ENCODE assay signal across 7 cellular contexts in the genomic region with DNA sequence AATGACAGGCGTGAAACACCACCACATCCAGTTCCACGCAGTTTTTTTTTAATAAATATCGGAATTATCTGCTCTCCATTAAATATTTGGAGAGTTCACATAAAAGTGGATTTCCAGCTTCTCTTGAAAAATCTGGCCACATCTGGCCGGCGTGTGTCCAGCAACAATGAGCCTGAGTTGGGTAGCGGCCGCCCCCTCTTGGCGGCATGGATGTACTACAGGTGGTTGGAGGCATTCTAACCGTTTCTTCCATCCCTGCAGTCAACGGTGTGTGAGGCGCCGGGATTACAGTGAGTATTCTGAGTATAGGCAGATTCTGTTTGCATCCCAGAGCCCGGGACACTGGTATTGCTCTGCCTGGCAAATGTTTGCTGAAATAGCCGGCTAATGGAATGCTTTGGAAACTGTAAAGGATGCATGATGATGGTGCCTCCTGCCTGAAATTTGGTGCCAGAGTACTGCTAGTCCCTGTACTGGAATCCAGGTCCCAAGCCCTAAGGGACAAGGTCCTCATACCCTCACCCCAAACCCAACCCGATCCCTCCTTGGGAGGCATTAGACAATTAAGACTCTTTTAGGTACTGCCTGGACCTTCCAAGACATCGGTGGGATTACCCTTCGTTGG. TPM values are rescaled to one million over a fixed set of nuclear protein-coding genes. Genes with fewer than 3 reads are reported as not detected.
DNase-seq lines count a peak whose midpoint lies in the region; ATAC-seq and TF ChIP-seq lines count a peak whose summit lies in the region.

No MANE protein-coding gene starts in this region.

- H3K4me1 ChIP-seq in DOHH2 (ENCODE audit: control insufficient read depth, low read length) (peaks cover 73% of the 10 kb centered on the region), aorta (ENCODE audit: control insufficient read depth in 1 of 2, insufficient read depth in 2 of 2, low read length in 2 of 2) (no peaks in the 10 kb centered on the region)

- 17 to 19% methylated on average over 17 of the region's 17 CpGs for WGBS in aorta, 2 donors

- peak overlapping the region; percentile 75 for H3K4me2 ChIP-seq in DOHH2 (ENCODE audit: low read length)

- H3K27me3 ChIP-seq in DOHH2 (ENCODE audit: control insufficient read depth, low read length) (no peaks in the 10 kb centered on the region), aorta (ENCODE audit: control insufficient read depth in 1 of 2, insufficient read depth in 2 of 2, low read length in 1 of 2) (no peaks in the 10 kb centered on the region)

- intact Hi-C loops in activated CD8-positive, alpha-beta T cell treated with anti-CD3 and anti-CD28 coated beads for 36 hours (cut with micrococcal nuclease): no loop called here
- intact Hi-C loops in aorta (cut with DNase I): loop anchor here (5.0 kb wide), 1 partner anchor 112 kb away; no protein-coding TSS in a partner anchor

- H3K27ac Mint-ChIP-seq in activated CD8-positive, alpha-beta T cell treated with anti-CD3 and anti-CD28 coated beads for 36 hours: peak overlapping the region; percentile 13
- H3K27ac Mint-ChIP-seq in neural crest cell (ENCODE audit: unreplicated experiment): no peak overlapping the region

- no peaks in the 10 kb centered on the region for H3K79me2 ChIP-seq in DOHH2 (ENCODE audit: control insufficient read depth, low read length)

- DNase-seq in GM20000 (ENCODE audit: low spot score) (no peak), NAMALWA (ENCODE audit: low spot score) (peak; percentile 80), fibroblast of gingiva (ENCODE audit: low read depth) (peak; percentile 69), neural crest cell (ENCODE audit: low read depth, low spot score) (peak; percentile 54), aorta (peak; percentile 86 to 94)
- DNase-seq in activated CD8-positive, alpha-beta T cell treated with anti-CD3 and anti-CD28 coated beads for 36 hours: peak; percentile 78

- peak overlapping the region; percentile 55 for H3K4me3 ChIP-seq in DOHH2 (ENCODE audit: low read length)
- no peak overlapping the region for H3K4me3 ChIP-seq in aorta (ENCODE audit: low read length in 2 of 2)

- H3K4me3 Mint-ChIP-seq in activated CD8-positive, alpha-beta T cell treated with anti-CD3 and anti-CD28 coated beads for 36 hours: peak overlapping the region; percentile 21
- no peak overlapping the region for H3K4me3 Mint-ChIP-seq in neural crest cell

- peaks cover 11% of the 10 kb centered on the region for H3F3A ChIP-seq in DOHH2 (ENCODE audit: control insufficient read depth, insufficient read depth)

- no peaks in the 10 kb centered on the region for H3K27me3 Mint-ChIP-seq in activated CD8-positive, alpha-beta T cell treated with anti-CD3 and anti-CD28 coated beads for 36 hours
- no peaks in the 10 kb centered on the region for H3K27me3 Mint-ChIP-seq in neural crest cell (ENCODE audit: low read depth)

- POLR2A ChIA-PET in activated CD8-positive, alpha-beta T cell treated with anti-CD3 and anti-CD28 coated beads for 36 hours (lab: Charles Lee): interaction anchor here (1.0 to 2.2 kb wide), 3 partner anchors 12 to 21 kb away, joined by 3 to 11 read pairs (median 3); no protein-coding TSS in a partner anchor

- no peaks in the 10 kb centered on the region for H3K36me3 ChIP-seq in DOHH2 (ENCODE audit: control insufficient read depth, low read length)
- no peaks in the 10 kb centered on the region for H3K36me3 ChIP-seq in aorta (ENCODE audit: control insufficient read depth in 1 of 2, insufficient read depth in 2 of 2, low read length in 1 of 2)

- no peaks in the 10 kb centered on the region for H3K9me2 ChIP-seq in DOHH2 (replicated peaks; ENCODE audit: control insufficient read depth, low read length)

- ATAC-seq in activated CD8-positive, alpha-beta T cell treated with anti-CD3 and anti-CD28 coated beads for 36 hours: peak; percentile 85
- ATAC-seq in aorta (ENCODE audit: low FRiP score): peak; percentile 83

- no peaks in the 10 kb centered on the region for H3K36me3 Mint-ChIP-seq in activated CD8-positive, alpha-beta T cell treated with anti-CD3 and anti-CD28 coated beads for 36 hours (ENCODE audit: low read depth)
- no peaks in the 10 kb centered on the region for H3K36me3 Mint-ChIP-seq in neural crest cell (ENCODE audit: low read depth)

- no peaks in the 10 kb centered on the region for H3K9me3 ChIP-seq in DOHH2 (ENCODE audit: control insufficient read depth, insufficient read depth, low read length)
- no peaks in the 10 kb centered on the region for H3K9me3 ChIP-seq in aorta (ENCODE audit: control insufficient read depth, low read length)

- CTCF ChIA-PET in activated CD8-positive, alpha-beta T cell treated with anti-CD3 and anti-CD28 coated beads for 36 hours (lab: Charles Lee): interaction anchor here (0.8 to 6.6 kb wide), 28 partner anchors 9 to 179 kb away, joined by 3 to 83 read pairs (median 6); a partner anchor contains a TSS

- H3K4me1 Mint-ChIP-seq in activated CD8-positive, alpha-beta T cell treated with anti-CD3 and anti-CD28 coated beads for 36 hours (ENCODE audit: low read depth): peaks cover 37% of the 10 kb centered on the region
- peaks cover 9% of the 10 kb centered on the region for H3K4me1 Mint-ChIP-seq in neural crest cell

- H3K9me3 Mint-ChIP-seq in activated CD8-positive, alpha-beta T cell treated with anti-CD3 and anti-CD28 coated beads for 36 hours: no peaks in the 10 kb centered on the region
- no peaks in the 10 kb centered on the region for H3K9me3 Mint-ChIP-seq in neural crest cell

- H3K27ac ChIP-seq in DOHH2 (ENCODE audit: low read depth, low read length): peak overlapping the region; percentile 52; the same call in 1 of the 2 replicates
- H3K27ac ChIP-seq in aorta (ENCODE audit: low read depth in 1 of 2, low read length in 2 of 2): no peak overlapping the region

- TF ChIP-seq CTCF in DOHH2 (IDR thresholded peaks at IDR 0.05; ENCODE audit: low read depth, low read length, poor library complexity, severe bottlenecking) (peak; percentile 93), GM20000 (IDR thresholded peaks at IDR 0.05; ENCODE audit: extremely low read depth, missing control alignments) (peak; percentile 77), neural crest cell (conservative IDR thresholded peaks at IDR 0.05) (peak; percentile 72)
- peak; percentile 98 for TF ChIP-seq CTCF in activated CD8-positive, alpha-beta T cell treated with anti-CD3 and anti-CD28 coated beads for 36 hours (IDR thresholded peaks at IDR 0.05)

- no peaks in the 10 kb centered on the region for H4K20me1 ChIP-seq in DOHH2 (ENCODE audit: control insufficient read depth, insufficient read depth, low read depth, low read length)

RNA-seq across cellular contexts. Expression of a gene that starts 13.6 kb away (rescaled TPM):
- 10 to 100 TPM; 13.3 to 13.7 TPM for total RNA-seq in activated CD8-positive, alpha-beta T cell treated with anti-CD3 and anti-CD28 coated beads for 36 hours
- total RNA-seq in neural crest cell (25.5 and 27.6 TPM in 2 replicates), aorta (10 to 100 TPM; 25.0 to 32.7 TPM)
- 10 to 100 TPM; 13.7 to 17.2 TPM for polyA plus RNA-seq in aorta

RNA-seq across cellular contexts. Expression of a gene that starts 15.5 kb away (rescaled TPM):
- 10 to 100 TPM; 33.0 to 34.5 TPM for total RNA-seq in activated CD8-positive, alpha-beta T cell treated with anti-CD3 and anti-CD28 coated beads for 36 hours
- 1.7 and 1.8 TPM in 2 replicates for total RNA-seq in neural crest cell
- 10 to 100 TPM; 51.9 to 70.7 TPM for total RNA-seq in aorta
- polyA plus RNA-seq in aorta: 10 to 100 TPM in 1 of 2 donors, 1 to 10 TPM in 1; 9.8 to 37.2 TPM

Comparison
In these comparisons a context has a peak if more than half of its experiments do, and no peak if none do; other contexts are left out.
1. RNA of a gene that starts 15.5 kb away (total RNA-seq): 51.9 to 70.7 TPM in aorta and 33.0 to 34.5 TPM in activated CD8-positive, alpha-beta T cell treated with anti-CD3 and anti-CD28 coated beads for 36 hours; 1.7 to 1.8 TPM in neural crest cell; every median in the first group is over 10 times any median in the second.
2. Peak in every context shown above with its lines, with median percentiles within 50 percentile points of each other: CTCF ChIP-seq.